1 cellular context compared by ENCODE assay signal in the genomic region with DNA sequence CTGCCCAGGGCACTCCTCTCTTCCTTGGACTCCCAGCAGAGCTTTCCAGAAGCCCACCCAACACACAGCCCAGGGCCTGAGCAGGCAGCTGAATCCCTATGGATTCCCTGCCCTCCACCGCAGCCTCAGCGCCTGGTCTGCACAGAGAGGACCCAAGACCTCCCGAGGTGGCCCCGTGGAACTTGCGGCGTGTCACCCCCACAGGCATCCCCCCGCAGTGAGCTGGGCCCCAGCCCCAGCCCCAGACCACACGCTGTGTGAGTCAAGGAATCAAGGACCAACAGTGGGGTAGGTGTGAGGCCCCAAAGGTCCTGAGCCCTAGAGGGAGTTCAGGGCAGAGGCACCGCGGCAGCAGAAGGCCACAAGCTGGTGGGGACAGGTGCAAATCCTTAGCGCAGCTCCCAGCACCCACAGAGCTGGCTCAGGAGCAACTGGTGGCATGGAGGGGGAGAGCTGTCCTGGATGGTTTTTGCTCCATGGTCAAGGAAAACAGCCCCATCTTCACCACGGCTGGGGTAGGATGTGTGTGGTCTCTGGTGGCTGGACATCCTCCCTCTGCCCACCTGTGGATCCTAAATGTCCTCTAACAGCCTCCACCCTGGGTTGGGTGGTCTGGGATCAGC.
TF ChIP-seq lines count a peak whose summit lies in the region.

No MANE protein-coding gene starts in this region.

TF ChIP-seq in H1, 55 proteins besides CTCF, POLR2A, EP300 and RAD21 (continued from another document):
- TF ChIP-seq CTBP2 (IDR thresholded peaks at IDR 0.05; ENCODE audit: borderline replicate concordance, insufficient read depth, insufficient read length, low read length), result no peak
- no peak for TF ChIP-seq BRCA1 (IDR thresholded peaks at IDR 0.05; ENCODE audit: low read depth, low read length)
- TF ChIP-seq EZH2 (IDR thresholded peaks at IDR 0.05; ENCODE audit: low read depth, low read length, severe bottlenecking), result no peak
- no peak for TF ChIP-seq TBP (IDR thresholded peaks at IDR 0.05; ENCODE audit: low read depth, low read length)
- no peak for TF ChIP-seq TAF1 (IDR thresholded peaks at IDR 0.05; ENCODE audit: low read depth, low read length)
- TF ChIP-seq KDM5A (IDR thresholded peaks at IDR 0.05; ENCODE audit: low read length), result no peak
TF ChIP-seq in H1: peak in this region for 0.
